ENCODE assay signal across 13 cellular contexts in genomic region chr7:50268990-50269389, GRCh38. TPM values are rescaled to one million over a fixed set of nuclear protein-coding genes. Genes with fewer than 3 reads are reported as not detected.
DNase-seq lines count a peak whose midpoint lies in the region; ATAC-seq, FAIRE-seq and TF ChIP-seq lines count a peak whose summit lies in the region.
"Had no signal": no experiment of that assay in that cellular context is flagged by ENCODE, and none has a peak within 500 bp of the region (broad histone marks: within the 10 kb centered on the region; RNA-seq: fewer than 3 reads in every experiment).

No MANE protein-coding gene starts in this region.

- TF ChIP-seq CTCF in CD4-positive, alpha-beta T cell (IDR thresholded peaks at IDR 0.05): no peak
- no peak for TF ChIP-seq CTCF in lower lobe of right lung (IDR thresholded peaks at IDR 0.05)

- H3K27me3 Mint-ChIP-seq in CD4-positive, alpha-beta T cell: no peaks in the 10 kb centered on the region

- CTCF ChIA-PET in CD4-positive, alpha-beta T cell (lab: Charles Lee): no interaction called here

- POLR2A ChIA-PET in CD4-positive, alpha-beta T cell (lab: Charles Lee): interaction anchor here (0.7 to 16.3 kb wide), 2 partner anchors 41 to 96 kb away, joined by 3 to 350 read pairs; partner anchors contain the start of gene IKZF1

- peaks cover 17% of the 10 kb centered on the region for H3K4me1 ChIP-seq in lower lobe of right lung

- no peak overlapping the region for H3K4me3 ChIP-seq in lower lobe of right lung
- H3K4me3 ChIP-seq: stomach had no signal

- intact Hi-C loops in CD4-positive, alpha-beta T cell (cut with DNase I, micrococcal nuclease): loop anchor here in 1 of 2 experiments (5.0 kb wide), 2 partner anchors 42 to 127 kb away; no protein-coding TSS in a partner anchor
- intact Hi-C loops in lower lobe of right lung (cut with DNase I): no loop called here
- intact Hi-C loops in sciatic nerve (cut with DNase I): no loop called here

- peak; percentile 59 for FAIRE-seq in GM18507 (lab: Jason Lieb, UNC)

- H3K27ac Mint-ChIP-seq in CD4-positive, alpha-beta T cell: peak overlapping the region; percentile 90

- no peaks in the 10 kb centered on the region for H3K36me3 ChIP-seq in lower lobe of right lung
- H3K36me3 ChIP-seq: stomach had no signal

- H3K4me3 Mint-ChIP-seq in CD4-positive, alpha-beta T cell: peak overlapping the region; percentile 9

- peaks cover 96% of the 10 kb centered on the region for H3K4me1 Mint-ChIP-seq in CD4-positive, alpha-beta T cell (ENCODE audit: low read depth)

- no peaks in the 10 kb centered on the region for H3K36me3 Mint-ChIP-seq in CD4-positive, alpha-beta T cell (ENCODE audit: low read depth)

- no peak for DNase-seq in CD4-positive, alpha-beta T cell
- DNase-seq in GM18507 (ENCODE audit: extremely low spot score, insufficient read length, low read depth) (no peak), SHP77 treated with DMSO at 0.1 percent for 48 hours (lab: John Stamatoyannopoulos, UW) (peak; percentile 36), lower lobe of right lung (no peak), sciatic nerve (ENCODE audit: low spot score) (no peak)
- DNase-seq: amygdala, erythroblast, left cardiac atrium, NCI-H1048, retina, stomach had no signal

- H3K9me3 Mint-ChIP-seq in CD4-positive, alpha-beta T cell: no peaks in the 10 kb centered on the region

- no peaks in the 10 kb centered on the region for H3K27me3 ChIP-seq in CD4-positive, alpha-beta T cell (ENCODE audit: control insufficient read depth, insufficient read depth, low read length)
- no peaks in the 10 kb centered on the region for H3K27me3 ChIP-seq in lower lobe of right lung (ENCODE audit: low read depth)
- H3K27me3 ChIP-seq: stomach had no signal

- H3K27ac ChIP-seq in CD4-positive, alpha-beta T cell (ENCODE audit: low read depth, low read length): peak overlapping the region; percentile 82
- H3K27ac ChIP-seq in lower lobe of right lung: peak overlapping the region; percentile 44

- ATAC-seq in CD4-positive, alpha-beta T cell (ENCODE audit: poor library complexity): no peak
- ATAC-seq in lower lobe of right lung (no peak), GM21360 (IDR thresholded peaks at IDR 0.05; ENCODE audit: unreplicated experiment) (no peak), sciatic nerve (no peak), GM21723 (IDR thresholded peaks at IDR 0.05; ENCODE audit: unreplicated experiment) (no peak)
- ATAC-seq: left cardiac atrium had no signal

- H3K9me3 ChIP-seq in CD4-positive, alpha-beta T cell (ENCODE audit: control insufficient read depth, low read length): no peaks in the 10 kb centered on the region
- H3K9me3 ChIP-seq in lower lobe of right lung: no peaks in the 10 kb centered on the region
- H3K9me3 ChIP-seq: stomach had no signal

RNA-seq across cellular contexts. Expression of gene IKZF1, which starts 35.5 kb away (rescaled TPM):
- 100 to 1,000 TPM; 297 to 300 TPM for total RNA-seq in CD4-positive, alpha-beta T cell
- 61.9 TPM for total RNA-seq in lower lobe of right lung
- 20.1 TPM for total RNA-seq in sciatic nerve
